ENCODE assay signal across 8 cellular contexts in genomic region chr3:64484289-64484992, GRCh38.
DNase-seq lines count a peak whose midpoint lies in the region; ATAC-seq lines count a peak whose summit lies in the region.

No MANE protein-coding gene starts in this region.

- DNase-seq in COLO668 (lab: John Stamatoyannopoulos, UW; ENCODE audit: unreplicated experiment) (peak; percentile 66), NCI-H526 (lab: John Stamatoyannopoulos, UW) (peak; percentile 22 to 80), lung microvascular endothelial cell (ENCODE audit: low read depth in 2 of 2) (peak; percentile 82)
- DNase-seq in activated CD4-positive, alpha-beta T cell treated with anti-CD3 and anti-CD28 coated beads, Interleukin-2, amount 50 U/mL, for 4 hours = peak; percentile 49 to 51
- peak; percentile 22 for DNase-seq in effector CD8-positive, alpha-beta T cell (lab: John Stamatoyannopoulos, UW)
- peak; percentile 3 to 28 for DNase-seq in stimulated activated CD8-positive, alpha-beta memory T cell treated with anti-CD3 and anti-CD28 coated beads, Interleukin-4, amount 100 ng/mL, for 4 hours (ENCODE audit: low read depth in 2 of 2, low spot score in 1 of 2)

- ATAC-seq in GM19395 (IDR thresholded peaks at IDR 0.05; ENCODE audit: unreplicated experiment) = peak; percentile 99
- ATAC-seq in HG03439 (IDR thresholded peaks at IDR 0.05; ENCODE audit: unreplicated experiment) = peak; percentile 98

Comparison
In these comparisons a context has a peak if more than half of its experiments do, and no peak if none do; other contexts are left out.
1. Peak in every context shown above with its lines: DNase-seq and ATAC-seq.
2. DNase-seq: peak in every context shown above with its lines; median percentile 82 in lung microvascular endothelial cell; 66 in COLO668; 51 in NCI-H526; 50 in activated CD4-positive, alpha-beta T cell treated with anti-CD3 and anti-CD28 coated beads, Interleukin-2, amount 50 U/mL, for 4 hours; 22 in effector CD8-positive, alpha-beta T cell; 16 in stimulated activated CD8-positive, alpha-beta memory T cell treated with anti-CD3 and anti-CD28 coated beads, Interleukin-4, amount 100 ng/mL, for 4 hours.